7 cellular contexts compared by ENCODE assay signal in genomic region chr21:5138687-5139086, GRCh38.
DNase-seq lines count a peak whose midpoint lies in the region; ATAC-seq and TF ChIP-seq lines count a peak whose summit lies in the region.
"Not testable (repeated sequence)": the region's sequence is repeated elsewhere in the genome, so short reads cannot be mapped to it uniquely, and the experiment has no call there.

No MANE protein-coding gene starts in this region.

- not testable (repeated sequence) for H3K4me3 ChIP-seq in Karpas-422 (ENCODE audit: low read length); right atrium auricular region; mucosa of descending colon; sigmoid colon

- H3K4me2 ChIP-seq in Karpas-422 (ENCODE audit: low read depth, low read length, poor library complexity, severe bottlenecking): not testable (repeated sequence)

- intact Hi-C loops in mucosa of descending colon (cut with DNase I, micrococcal nuclease); sigmoid colon (cut with DNase I): not testable (repeated sequence)

- TF ChIP-seq CTCF in right atrium auricular region (IDR thresholded peaks at IDR 0.05); mucosa of descending colon (IDR thresholded peaks at IDR 0.05); sigmoid colon (IDR thresholded peaks at IDR 0.05): not testable (repeated sequence)

- TF ChIP-seq POLR2A in sigmoid colon (IDR thresholded peaks at IDR 0.05): not testable (repeated sequence)

- not testable (repeated sequence) for H3K79me2 ChIP-seq in Karpas-422 (ENCODE audit: low read length)

- peak; percentile 29 for DNase-seq in Karpas-422
- peak; percentile 9 for DNase-seq in activated effector memory CD4-positive, alpha-beta T cell treated with anti-CD3 and anti-CD28 coated beads, Interleukin-2, amount 50 U/mL, for 16 hours
- peak; percentile 50 for DNase-seq in right atrium auricular region (ENCODE audit: low spot score)
- peak; percentile 8 for DNase-seq in left lobe of liver (ENCODE audit: low spot score)
- peak in 2 of 3 donors; percentile 3 to 23 for DNase-seq in mucosa of descending colon
- DNase-seq in sigmoid colon: peak; percentile 20
- DNase-seq in ureter (ENCODE audit: low spot score): peak; percentile 22

- H3K9me3 ChIP-seq in Karpas-422 (ENCODE audit: low read length); right atrium auricular region; mucosa of descending colon; sigmoid colon: not testable (repeated sequence)

- H4K20me1 ChIP-seq in Karpas-422 (ENCODE audit: insufficient read depth, low read depth, low read length): not testable (repeated sequence)

- H3K9ac ChIP-seq in Karpas-422 (ENCODE audit: low read length): not testable (repeated sequence)

- H3K27me3 ChIP-seq in Karpas-422 (ENCODE audit: low read length); right atrium auricular region; sigmoid colon: not testable (repeated sequence)

- not testable (repeated sequence) for TF ChIP-seq EP300 in sigmoid colon (IDR thresholded peaks at IDR 0.05)

- H3K36me3 ChIP-seq in Karpas-422 (ENCODE audit: insufficient read depth, low read length); right atrium auricular region; mucosa of descending colon (ENCODE audit: low read depth); sigmoid colon: not testable (repeated sequence)

- H2AFZ ChIP-seq in Karpas-422 (ENCODE audit: low read length): not testable (repeated sequence)

- H3K9me2 ChIP-seq in Karpas-422 (replicated peaks; ENCODE audit: insufficient read depth, low read length): not testable (repeated sequence)

- not testable (repeated sequence) for ATAC-seq in left lobe of liver, mucosa of descending colon

- H3K27ac ChIP-seq in Karpas-422 (ENCODE audit: low read length); right atrium auricular region; sigmoid colon: not testable (repeated sequence)

- WGBS in sigmoid colon, 2 donors: 95 to 96% methylated on average over 6 of the region's 7 CpGs

- not testable (repeated sequence) for H3K4me1 ChIP-seq in Karpas-422 (ENCODE audit: low read length); right atrium auricular region; mucosa of descending colon (ENCODE audit: low read depth); sigmoid colon
